ENCODE assay signal across 26 cellular contexts in the genomic region with DNA sequence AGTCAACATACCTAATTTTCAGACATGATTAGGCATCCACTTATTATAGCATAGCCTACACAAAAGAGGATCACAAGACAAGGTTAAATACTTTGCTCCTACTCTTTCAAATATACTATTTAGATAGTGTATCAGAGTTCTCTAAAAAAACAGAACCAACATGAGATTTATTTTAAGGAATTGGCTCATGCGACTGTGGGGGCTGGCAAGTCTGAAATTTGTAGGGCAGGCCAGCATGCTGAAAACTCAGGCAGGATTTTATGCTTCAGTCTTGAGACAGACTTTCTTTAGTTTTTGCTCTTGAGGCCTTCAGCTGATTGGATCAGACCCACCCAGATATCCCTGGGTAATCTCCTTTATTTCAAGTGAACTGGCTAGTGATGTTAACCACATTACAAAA.
"Had no signal": no experiment of that assay in that cellular context is flagged by ENCODE, and none has a peak within 500 bp of the region (broad histone marks: within the 10 kb centered on the region; RNA-seq: fewer than 3 reads in every experiment).

No MANE protein-coding gene starts in this region.

- H3K27ac ChIP-seq: breast epithelium had no signal

- DNase-seq: activated CD4-positive, alpha-beta memory T cell treated with anti-CD3 and anti-CD28 coated beads, Interleukin-2, amount 10 ng/mL, durations not matched to agents 7 days and 5 days; activated CD4-positive, alpha-beta T cell treated with anti-CD3 and anti-CD28 coated beads, Interleukin-2, amount 10 ng/mL, durations not matched to agents 7 days and 5 days; activated CD4-positive, CD25-positive, alpha-beta regulatory T cell; activated gamma-delta T cell; activated naive CD4-positive, alpha-beta T cell treated with anti-CD3 and anti-CD28 coated beads for 36 hours; activated T-cell treated with anti-CD3 and anti-CD28 coated beads for 4 hours; activated T-cell treated with anti-CD3 and anti-CD28 coated beads, Interleukin-2, amount 50 U/mL, for 48 hours; central memory CD4-positive, alpha-beta T cell; KBM-7; MV-4-11; NCI-H1092 treated with DMSO at 0.1 percent for 48 hours; NCI-H1417 treated with DMSO at 0.1 percent for 48 hours; NCI-H2029; NCI-H2107; NCI-H226; NCI-H526; NCI-H774; NK-92 treated with Interleukin-12 subunit alpha and Interleukin-12 subunit beta, amount 100 ng/mL, for 24 hours; OCI-M1; RPMI8226; SK-N-SH; SW 1271 had no signal

- H3K36me3 ChIP-seq: breast epithelium had no signal

- H3K4me3 ChIP-seq: breast epithelium had no signal

- H3K9me2 ChIP-seq: SK-N-SH had no signal

- H3K9ac ChIP-seq: SK-N-SH had no signal

- ATAC-seq: activated T-helper 17 cell treated with anti-CD3 and anti-CD28 coated beads, Interleukin-2, amount 50 U/mL, for 72 hours; Panc1; Right ventricle myocardium inferior had no signal

- H3K27me3 ChIP-seq: breast epithelium had no signal

- H3K4me2 ChIP-seq: SK-N-SH had no signal

- H3K9me3 ChIP-seq: breast epithelium, SK-N-SH had no signal
